ENCODE assay signal across 21 cellular contexts in the genomic region with DNA sequence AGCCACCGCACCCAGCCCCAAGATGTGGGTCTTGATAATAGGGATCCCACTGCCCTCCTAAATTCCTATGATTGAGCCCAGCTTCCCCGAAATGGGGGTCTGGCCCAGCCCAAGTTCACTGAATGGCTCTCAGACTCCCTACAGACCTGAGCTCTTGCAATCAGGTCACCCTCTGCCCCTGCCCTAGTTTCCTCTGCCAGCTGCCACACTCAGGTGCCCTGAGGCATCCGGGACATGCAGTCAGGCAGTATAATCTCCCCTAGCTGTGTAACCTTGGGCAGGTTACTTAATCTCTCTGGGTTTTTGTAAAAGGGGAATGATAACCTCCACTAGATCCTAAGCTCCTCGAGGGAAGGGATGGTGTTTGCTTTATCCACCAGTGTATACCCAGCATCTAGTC.
"Had no signal": no experiment of that assay in that cellular context is flagged by ENCODE, and none has a peak within 500 bp of the region (broad histone marks: within the 10 kb centered on the region; RNA-seq: fewer than 3 reads in every experiment).

No MANE protein-coding gene starts in this region.

- H3K4me3 Mint-ChIP-seq: activated B cell treated with CpG ODN at 0.5 μM for 24 hours; activated T-cell treated with anti-CD3 and anti-CD28 coated beads, Interleukin-2, amount 50 U/mL, for 4 hours; nephron; stimulated activated memory B cell treated with anti-CD40 and anti-IgM and Interleukin-4, amounts not matched to agents 10 μg/mL and 1 μg/mL and 100 μg/mL, for 72 hours; T-cell; T-helper 2 cell treated with Interferon-gamma antibody and Interleukin-4, amounts not matched to agents 5 μg/mL and 100 μg/mL, for 36 hours had no signal

- DNase-seq: activated B cell treated with CpG ODN at 0.5 μM for 24 hours; activated CD8-positive, alpha-beta memory T cell treated with anti-CD3 and anti-CD28 coated beads for 24 hours; activated CD8-positive, alpha-beta memory T cell treated with anti-CD3 and anti-CD28 coated beads, Interleukin-2, amount 50 U/mL, for 4 hours; activated T-cell treated with anti-CD3 and anti-CD28 coated beads, Interleukin-2, amount 50 U/mL, for 4 hours; central memory CD4-positive, alpha-beta T cell; esophagus squamous epithelium; foreskin melanocyte; heart right ventricle; left ventricle myocardium inferior; mucosa of descending colon; ovary; sigmoid colon; small intestine; stimulated activated CD4-positive, alpha-beta T cell treated with anti-CD3 and anti-CD28 coated beads, Interleukin-4, amount 100 ng/mL, for 24 hours; T-cell had no signal

- H3K9me3 Mint-ChIP-seq: activated B cell treated with CpG ODN at 0.5 μM for 24 hours; activated naive CD4-positive, alpha-beta T cell treated with anti-CD3 and anti-CD28 coated beads, Interleukin-2, amount 50 U/mL, for 72 hours; activated T-cell treated with anti-CD3 and anti-CD28 coated beads, Interleukin-2, amount 50 U/mL, for 4 hours; activated T-helper 2 cell treated with anti-CD3 and anti-CD28 coated beads, Interferon-gamma antibody, Interleukin-2, Interleukin-4, amounts not matched to agents 10 μg/mL and 5 μg/mL and 100 μg/mL, durations not matched to agents 14 hours and 24 hours and 36 hours; nephron; stimulated activated memory B cell treated with anti-CD40 and anti-IgM and Interleukin-4, amounts not matched to agents 10 μg/mL and 1 μg/mL and 100 μg/mL, for 72 hours; T-cell; T-helper 2 cell treated with Interferon-gamma antibody and Interleukin-4, amounts not matched to agents 5 μg/mL and 100 μg/mL, for 36 hours had no signal

- ATAC-seq: activated T-cell treated with anti-CD3 and anti-CD28 coated beads, Interleukin-2, amount 50 U/mL, for 4 hours; heart right ventricle; mucosa of descending colon; stimulated activated memory B cell treated with anti-CD40 and anti-IgM and Interleukin-4, amounts not matched to agents 10 μg/mL and 1 μg/mL and 100 μg/mL, for 72 hours; T-cell had no signal

- H3K27ac Mint-ChIP-seq: activated B cell treated with CpG ODN at 0.5 μM for 24 hours; activated T-helper 2 cell treated with anti-CD3 and anti-CD28 coated beads, Interferon-gamma antibody, Interleukin-2, Interleukin-4, amounts not matched to agents 10 μg/mL and 5 μg/mL and 100 μg/mL, durations not matched to agents 14 hours and 24 hours and 36 hours; nephron; progenitor cell of endocrine pancreas; stimulated activated memory B cell treated with anti-CD40 and anti-IgM and Interleukin-4, amounts not matched to agents 10 μg/mL and 1 μg/mL and 100 μg/mL, for 72 hours; T-helper 2 cell treated with Interferon-gamma antibody and Interleukin-4, amounts not matched to agents 5 μg/mL and 100 μg/mL, for 36 hours had no signal

- H3K27me3 Mint-ChIP-seq: T-cell had no signal

- H3K36me3 Mint-ChIP-seq: activated naive CD4-positive, alpha-beta T cell treated with anti-CD3 and anti-CD28 coated beads, Interleukin-2, amount 50 U/mL, for 72 hours; stimulated activated memory B cell treated with anti-CD40 and anti-IgM and Interleukin-4, amounts not matched to agents 10 μg/mL and 1 μg/mL and 100 μg/mL, for 72 hours; T-cell had no signal
